In the genomic region with DNA sequence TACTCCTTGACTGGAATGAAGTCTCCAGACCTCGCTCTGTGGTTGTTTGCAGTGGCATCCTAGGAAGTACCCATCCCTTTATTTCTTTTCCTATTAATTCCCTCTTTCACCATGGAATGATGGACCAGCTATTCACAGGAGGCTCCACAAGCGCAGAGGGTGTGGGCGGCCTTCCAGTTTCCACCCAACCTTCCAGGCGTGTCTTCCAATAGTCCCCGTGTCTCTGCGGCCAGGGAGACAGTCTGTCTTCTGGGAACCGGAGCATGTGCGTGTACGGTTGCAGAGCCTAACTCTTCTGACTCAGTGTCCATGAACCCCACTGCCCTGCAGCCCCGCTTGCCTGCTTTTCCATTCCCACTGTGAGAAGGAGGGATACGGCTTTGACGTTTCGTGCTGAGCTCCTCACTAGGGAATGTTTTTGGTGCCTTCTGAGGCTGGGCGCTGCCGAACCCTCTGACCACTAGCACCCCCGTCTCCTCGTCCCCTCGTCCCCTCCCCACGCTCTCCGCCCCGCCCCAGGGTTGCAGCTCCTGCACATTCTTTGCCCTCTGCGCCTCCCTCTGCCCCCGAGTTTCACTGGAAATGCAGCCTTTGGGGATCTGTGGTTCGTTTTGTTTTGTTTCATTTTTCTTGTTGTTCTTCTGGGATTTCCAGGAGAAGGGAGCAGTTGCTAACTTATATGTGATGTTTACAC, we compare ENCODE assay signal across 19 cellular contexts. TPM values are rescaled to one million over a fixed set of nuclear protein-coding genes. Genes with fewer than 3 reads are reported as not detected.
A peak's percentile ranks its signal among the peaks of the same experiment; 100 is the strongest.
DNase-seq lines count a peak whose midpoint lies in the region; ATAC-seq and TF ChIP-seq lines count a peak whose summit lies in the region.
"Had no signal": no experiment of that assay in that cellular context is flagged by ENCODE, and none has a peak within 500 bp of the region (broad histone marks: within the 10 kb centered on the region; RNA-seq: fewer than 3 reads in every experiment).

No MANE protein-coding gene starts in this region.

- BruUV-seq in MCF 10A (replicated peaks; lab: Mats Ljungman, UMichigan) = no TSS peak
- BruUV-seq in mammary epithelial cell (replicated peaks; lab: Mats Ljungman, UMichigan) = no TSS peak

- H2AFZ ChIP-seq in mammary epithelial cell (ENCODE audit: low read depth, low read length) (no peak overlapping the region), neuronal stem cell (ENCODE audit: low read length) (no peak overlapping the region)

- H3K23ac ChIP-seq in neuronal stem cell (ENCODE audit: low read depth, low read length, poor library complexity) = no peak overlapping the region

- no peaks in the 10 kb centered on the region for H3K79me1 ChIP-seq in neuronal stem cell (ENCODE audit: low read depth, low read length)

- H3K18ac ChIP-seq in neuronal stem cell (ENCODE audit: low read length) = peak overlapping the region; percentile 40

- H3K4ac ChIP-seq in neuronal stem cell (ENCODE audit: low read length) = no peak overlapping the region

- WGBS in mammary epithelial cell (ENCODE audit: low coverage, missing lambda C conversion rate) = 60% methylated on average over 8 of the region's 24 CpGs
- no CpG with 5 or more reads among the region's 24 CpGs for WGBS in neuronal stem cell (ENCODE audit: extremely low coverage in 2 of 2, insufficient read length in 2 of 2, insufficient replicate concordance in 1 of 2), 2 donors
- WGBS in tibial nerve, 2 donors = 43 to 45% methylated on average over 24 of the region's 24 CpGs

- POLR2A ChIA-PET in MCF 10A (lab: Yijun Ruan, JAX) = no interaction called here

- no peak for TF ChIP-seq EP300 in tibial nerve (IDR thresholded peaks at IDR 0.05)

- H3K4me1 ChIP-seq in breast epithelium (no peaks in the 10 kb centered on the region), mammary epithelial cell (ENCODE audit: insufficient read depth, low read length) (no peaks in the 10 kb centered on the region), neuronal stem cell (ENCODE audit: control insufficient read depth in 2 of 2, insufficient read depth in 1 of 2, low read depth in 1 of 2, low read length in 2 of 2) (no peaks in the 10 kb centered on the region), tibial nerve (peaks cover 0 to 5% (median 0%) of the 10 kb centered on the region in 4 donors)

- H3K36me3 ChIP-seq in breast epithelium (no peaks in the 10 kb centered on the region), mammary epithelial cell (ENCODE audit: insufficient read depth, low read length) (no peaks in the 10 kb centered on the region), neuronal stem cell (replicated peaks in 1 of 2; ENCODE audit: control insufficient read depth in 2 of 2, insufficient read depth in 2 of 2, low read length in 2 of 2) (no peaks in the 10 kb centered on the region), tibial nerve (no peaks in the 10 kb centered on the region)
- H3K36me3 ChIP-seq: BLaER1 treated with 17β-estradiol and CSF1 and Interleukin-3, amounts not matched to agents 10 nM and 100 nM had no signal

- H3K14ac ChIP-seq in neuronal stem cell (ENCODE audit: low read length) = no peak overlapping the region

- no peak overlapping the region for H4K91ac ChIP-seq in neuronal stem cell (ENCODE audit: low read depth, low read length, poor library complexity)

- H2BK120ac ChIP-seq in neuronal stem cell (ENCODE audit: low read depth, low read length) = no peak overlapping the region

- dilution Hi-C loops in mammary epithelial cell (cut with HindIII; ENCODE audit: low sequenced_read_pairs) = no loop called here

- CTCF ChIA-PET in MCF 10A (lab: Yijun Ruan, JAX) = interaction anchor here (0.7 kb wide), 1 partner anchor 489 kb away, joined by 3 read pairs; no protein-coding TSS in a partner anchor
- CTCF ChIA-PET in mammary epithelial cell (lab: Charles Lee; ENCODE audit: low non-redundant PET) = no interaction called here

- H3K27ac ChIP-seq in breast epithelium (no peak overlapping the region), mammary epithelial cell (ENCODE audit: insufficient read depth, low read depth, low read length) (no peak overlapping the region), neuronal stem cell (replicated peaks; ENCODE audit: low read length) (no peak overlapping the region), tibial nerve (peak overlapping the region in 1 of 4 donors; percentile 4)
- H3K27ac ChIP-seq: BLaER1 treated with 17β-estradiol and CSF1 and Interleukin-3, amounts not matched to agents 10 nM and 100 nM; KMS-11 had no signal

- intact Hi-C loops in breast epithelium (cut with DNase I; ENCODE audit: low total_unique reads) (loop anchor here (10.0 kb wide), 1 partner anchor 155 kb away; no protein-coding TSS in a partner anchor), MCF 10A (cut with micrococcal nuclease) (no loop called here), mammary epithelial cell (cut with micrococcal nuclease) (no loop called here)

- H3K4me3 Mint-ChIP-seq in MCF 10A (ENCODE audit: unreplicated experiment) = no peak overlapping the region
- H3K4me3 Mint-ChIP-seq: CD8-positive, alpha-beta memory T cell had no signal

- ATAC-seq in GM18907 (IDR thresholded peaks at IDR 0.05; ENCODE audit: unreplicated experiment) = no peak

- H3K4me3 ChIP-seq in breast epithelium (peak overlapping the region; percentile 12 to 45 (median 31)), mammary epithelial cell (replicated peaks in 1 of 3; ENCODE audit: insufficient read depth in 1 of 3, low read depth in 2 of 3, low read length in 3 of 3) (no peak overlapping the region), neuronal stem cell (ENCODE audit: low read length in 2 of 2) (peak overlapping the region in 1 of 2 donors; percentile 45), tibial nerve (peak overlapping the region; percentile 9 to 43 (median 22))
- H3K4me3 ChIP-seq: BLaER1 treated with 17β-estradiol and CSF1 and Interleukin-3, amounts not matched to agents 10 nM and 100 nM had no signal

- no peak overlapping the region for H3K27ac Mint-ChIP-seq in MCF 10A (ENCODE audit: low read depth, unreplicated experiment)
- H3K27ac Mint-ChIP-seq: CD8-positive, alpha-beta memory T cell had no signal

- H2BK5ac ChIP-seq in neuronal stem cell (ENCODE audit: low read length) = no peak overlapping the region

- no peaks in the 10 kb centered on the region for H4K20me1 ChIP-seq in mammary epithelial cell (ENCODE audit: insufficient read depth, low read length)
- H4K20me1 ChIP-seq: BLaER1 treated with 17β-estradiol and CSF1 and Interleukin-3, amounts not matched to agents 10 nM and 100 nM had no signal

- in situ Hi-C loops in mammary epithelial cell (cut with MboI; ENCODE audit: low sequenced_read_pairs in 2 of 2) = loop anchor here in 1 of 2 donors (25.0 kb wide), 1 partner anchor 497 kb away; no protein-coding TSS in a partner anchor

- H2AK5ac ChIP-seq in neuronal stem cell (ENCODE audit: low read depth, low read length) = no peak overlapping the region

- H3K9ac ChIP-seq in mammary epithelial cell (ENCODE audit: insufficient read depth, low read length) (no peak overlapping the region), neuronal stem cell (ENCODE audit: low read depth, low read length, poor library complexity) (no peak overlapping the region)
- H3K9ac ChIP-seq: BLaER1 treated with 17β-estradiol and CSF1 and Interleukin-3, amounts not matched to agents 10 nM and 100 nM; KMS-11; SK-N-SH had no signal

- peaks cover 20% of the 10 kb centered on the region for H3K27me3 Mint-ChIP-seq in MCF 10A (ENCODE audit: insufficient read depth, unreplicated experiment)

- DNase-seq in breast epithelium (ENCODE audit: low spot score in 2 of 2) (no peak), MCF 10A (ENCODE audit: unreplicated experiment) (no peak), mammary epithelial cell (no peak), neuronal stem cell (ENCODE audit: low spot score) (no peak), tibial nerve (ENCODE audit: low spot score in 2 of 2) (no peak), NCI-H1436 treated with DMSO at 0.1 percent for 48 hours (lab: John Stamatoyannopoulos, UW) (no peak)
- no peak for DNase-seq in activated naive CD4-positive, alpha-beta T cell treated with Interleukin-2 at 50 U/mL for 16 hours
- DNase-seq: 8988T; CD8-positive, alpha-beta memory T cell; DMS79 treated with DMSO at 0.1 percent for 48 hours; GOT3; NCI-H1092; NCI-H2081 treated with DMSO at 0.1 percent for 48 hours; NCI-H510A; SK-N-SH had no signal

- no peaks in the 10 kb centered on the region for H3K4me1 Mint-ChIP-seq in MCF 10A (ENCODE audit: insufficient read depth, unreplicated experiment)

- H2BK15ac ChIP-seq in neuronal stem cell (ENCODE audit: low read length) = no peak overlapping the region

- no peak overlapping the region for H2BK12ac ChIP-seq in neuronal stem cell (ENCODE audit: low read length)

- H4K8ac ChIP-seq in neuronal stem cell (ENCODE audit: low read depth, low read length) = no peak overlapping the region

- TF ChIP-seq POLR2A in breast epithelium (IDR thresholded peaks at IDR 0.05) (no peak), tibial nerve (IDR thresholded peaks at IDR 0.05) (no peak)

- no peaks in the 10 kb centered on the region for H3K36me3 Mint-ChIP-seq in MCF 10A (ENCODE audit: insufficient read depth, unreplicated experiment)
- H3K36me3 Mint-ChIP-seq: CD8-positive, alpha-beta memory T cell had no signal

- no peaks in the 10 kb centered on the region for H3K27me3 ChIP-seq in breast epithelium
- peaks cover 7% of the 10 kb centered on the region for H3K27me3 ChIP-seq in mammary epithelial cell (ENCODE audit: insufficient read depth, low read length)
- H3K27me3 ChIP-seq in neuronal stem cell (ENCODE audit: control insufficient read depth in 3 of 3, insufficient read depth in 3 of 3, low read depth in 1 of 3, low read length in 3 of 3) = no peaks in the 10 kb centered on the region
- H3K27me3 ChIP-seq in tibial nerve = peaks cover 0 to 19% of the 10 kb centered on the region in 2 donors
- H3K27me3 ChIP-seq: BLaER1 treated with 17β-estradiol and CSF1 and Interleukin-3, amounts not matched to agents 10 nM and 100 nM had no signal

- no peak for TF ChIP-seq CTCF in breast epithelium (IDR thresholded peaks at IDR 0.05)
- no peak for TF ChIP-seq CTCF in MCF 10A (IDR thresholded peaks at IDR 0.05; ENCODE audit: unreplicated experiment)
- no peak for TF ChIP-seq CTCF in mammary epithelial cell (conservative IDR thresholded peaks at IDR 0.05 in 1 of 2, IDR thresholded peaks at IDR 0.05 in 1 of 2; ENCODE audit: extremely low read depth in 1 of 2, insufficient read depth in 1 of 2, low read depth in 1 of 2, low read length in 2 of 2)
- TF ChIP-seq CTCF in tibial nerve (IDR thresholded peaks at IDR 0.05) = no peak

- no peaks in the 10 kb centered on the region for H3K79me2 ChIP-seq in mammary epithelial cell (ENCODE audit: insufficient read depth, low read length)

- H3K4me2 ChIP-seq in mammary epithelial cell (ENCODE audit: insufficient read depth, low read depth, low read length) (peak overlapping the region; percentile 46), neuronal stem cell (ENCODE audit: insufficient read depth, low read length, poor library complexity, severe bottlenecking) (no peak overlapping the region)
- H3K4me2 ChIP-seq: BLaER1 treated with 17β-estradiol and CSF1 and Interleukin-3, amounts not matched to agents 10 nM and 100 nM; KMS-11; SK-N-SH had no signal

- H3K9me3 ChIP-seq in breast epithelium (no peaks in the 10 kb centered on the region), mammary epithelial cell (replicated peaks; ENCODE audit: insufficient read depth, low read length) (no peaks in the 10 kb centered on the region), neuronal stem cell (replicated peaks in 1 of 2; ENCODE audit: control insufficient read depth in 2 of 2, insufficient read depth in 1 of 2, low read depth in 1 of 2, low read length in 2 of 2) (peaks cover 0 to 7% of the 10 kb centered on the region in 2 donors), tibial nerve (no peaks in the 10 kb centered on the region)
- H3K9me3 ChIP-seq: SK-N-SH had no signal

- no peaks in the 10 kb centered on the region for H3K9me3 Mint-ChIP-seq in MCF 10A (ENCODE audit: unreplicated experiment)
- H3K9me3 Mint-ChIP-seq: CD8-positive, alpha-beta memory T cell had no signal

RNA-seq across cellular contexts. Expression of a gene that starts 26.3 kb away (rescaled TPM):
- total RNA-seq in breast epithelium (10 to 100 TPM in 2 of 3 donors, 1 to 10 TPM in 1; 1.6 to 13.6 (median 10.5) TPM), MCF 10A (2022) (not detected in 2 replicates), mammary epithelial cell (under 1 TPM in 1 of 2 donors, not detected in 1; 0.17 TPM), tibial nerve (not detected)
- not detected for polyA plus RNA-seq in mammary epithelial cell
- polyA minus RNA-seq in mammary epithelial cell = not detected
- polyA plus RNA-seq in neuronal stem cell (2013, experiment 1 of 2) = not detected
- not detected for polyA plus RNA-seq in neuronal stem cell (2013, experiment 2 of 2)
- total RNA-seq: CD8-positive, alpha-beta memory T cell; G401 had no signal
- polyA plus RNA-seq: CD8-positive, alpha-beta memory T cell; SK-N-SH had no signal

Comparison
In these comparisons a context has a peak if more than half of its experiments do, and no peak if none do; other contexts are left out.
1. H3K4me3 ChIP-seq: peak in breast epithelium (3 of 3) and tibial nerve (4 of 4); none in mammary epithelial cell (0 of 3).